ENCODE assay signal across 19 cellular contexts in genomic region chr3:55571216-55571813, GRCh38.
DNase-seq lines count a peak whose midpoint lies in the region; ATAC-seq and TF ChIP-seq lines count a peak whose summit lies in the region.
"Had no signal": no experiment of that assay in that cellular context is flagged by ENCODE, and none has a peak within 500 bp of the region (broad histone marks: within the 10 kb centered on the region; RNA-seq: fewer than 3 reads in every experiment).

No MANE protein-coding gene starts in this region.

- H3K27ac ChIP-seq in mesenchymal stem cell (ENCODE audit: low read length, poor library complexity, severe bottlenecking) (no peak overlapping the region), stomach smooth muscle (ENCODE audit: low read length) (peak overlapping the region; percentile 37), coronary artery (no peak overlapping the region)
- H3K27ac ChIP-seq: pancreas, SJCRH30, skin epidermis, testis had no signal

- H3K9ac ChIP-seq in mesenchymal stem cell (ENCODE audit: low read length) = no peak overlapping the region
- no peak overlapping the region for H3K9ac ChIP-seq in stomach smooth muscle (ENCODE audit: low read length in 2 of 2)

- H2BK120ac ChIP-seq in mesenchymal stem cell (ENCODE audit: low read depth, low read length) = peak overlapping the region; percentile 54

- H3K4me1 ChIP-seq in mesenchymal stem cell (ENCODE audit: control insufficient read depth, insufficient read depth, low read depth, low read length) (peaks cover 10% of the 10 kb centered on the region), stomach smooth muscle (ENCODE audit: control insufficient read depth, insufficient read depth, low read length) (peaks cover 17% of the 10 kb centered on the region)
- H3K4me1 ChIP-seq: pancreas, testis had no signal

- H4K8ac ChIP-seq in mesenchymal stem cell (ENCODE audit: low read length) = peak overlapping the region; percentile 36

- no peaks in the 10 kb centered on the region for H3K79me1 ChIP-seq in mesenchymal stem cell (replicated peaks; ENCODE audit: low read length, poor library complexity, severe bottlenecking)

- 53% methylated on average over 2 of the region's 3 CpGs for WGBS in mesenchymal stem cell

- no peak overlapping the region for H4K91ac ChIP-seq in mesenchymal stem cell (ENCODE audit: low read length)

- peak overlapping the region in 1 of 2 experiments; percentile 34 for H3K18ac ChIP-seq in mesenchymal stem cell (ENCODE audit: low read depth in 1 of 2, low read length in 2 of 2)

- TF ChIP-seq CTCF in coronary artery (IDR thresholded peaks at IDR 0.05) = no peak

- H3K4ac ChIP-seq in mesenchymal stem cell (ENCODE audit: low read depth in 1 of 2, low read length in 2 of 2) = peak overlapping the region in 1 of 2 experiments; percentile 0

- no peak overlapping the region for H3K23ac ChIP-seq in mesenchymal stem cell (ENCODE audit: low read length in 2 of 2)

- H3K14ac ChIP-seq in mesenchymal stem cell (ENCODE audit: low read length in 2 of 2) = no peak overlapping the region

- H3K36me3 ChIP-seq in mesenchymal stem cell (ENCODE audit: control insufficient read depth in 1 of 2, insufficient read depth in 2 of 2, low read depth in 1 of 2, low read length in 2 of 2) (no peaks in the 10 kb centered on the region), stomach smooth muscle (ENCODE audit: control insufficient read depth in 2 of 2, insufficient read depth in 2 of 2, low read length in 2 of 2) (no peaks in the 10 kb centered on the region)
- H3K36me3 ChIP-seq: HAP-1, pancreas, SJCRH30 had no signal

- H3K4me3 ChIP-seq in mesenchymal stem cell (ENCODE audit: insufficient read depth in 1 of 2, low read depth in 1 of 2, low read length in 2 of 2) (no peak overlapping the region), stomach smooth muscle (ENCODE audit: low read length in 2 of 2) (peak overlapping the region in 1 of 2 donors; percentile 49), coronary artery (no peak overlapping the region)
- H3K4me3 ChIP-seq: HAP-1, pancreas, SJCRH30, skin epidermis, testis had no signal

- H3K27me3 ChIP-seq in mesenchymal stem cell (ENCODE audit: control insufficient read depth in 1 of 2, insufficient read depth in 1 of 2, low read length in 2 of 2) (peaks cover 0 to 13% of the 10 kb centered on the region in 2 experiments), stomach smooth muscle (ENCODE audit: control insufficient read depth in 1 of 2, insufficient read depth in 2 of 2, low read length in 2 of 2) (no peaks in the 10 kb centered on the region)
- H3K27me3 ChIP-seq: pancreas, SJCRH30, testis had no signal

- H2BK15ac ChIP-seq in mesenchymal stem cell (ENCODE audit: low read depth, poor library complexity, severe bottlenecking) = peak overlapping the region; percentile 74

- H2AFZ ChIP-seq in mesenchymal stem cell (ENCODE audit: low read depth, low read length) = no peak overlapping the region

- H3K4me2 ChIP-seq in mesenchymal stem cell (ENCODE audit: low read length, poor library complexity, severe bottlenecking) = no peak overlapping the region

- DNase-seq in SW480 (ENCODE audit: low spot score) = peak; percentile 89
- no peak for DNase-seq in mesenchymal stem cell
- no peak for DNase-seq in coronary artery (ENCODE audit: low spot score)
- no peak for DNase-seq in T-helper 9 cell
- no peak for DNase-seq in NCI-H82 (lab: John Stamatoyannopoulos, UW)
- DNase-seq: MM.1S; NCI-H187; NCI-H510A treated with DMSO at 0.1 percent for 48 hours; stimulated activated CD4-positive, alpha-beta T cell treated with anti-CD3 and anti-CD28 coated beads, Interleukin-4, amount 100 ng/mL, for 4 hours; stimulated activated CD8-positive, alpha-beta memory T cell treated with anti-CD3 and anti-CD28 coated beads, Interleukin-4, amount 100 ng/mL, for 48 hours; T-helper 2 cell had no signal

- ATAC-seq in HG03442 (IDR thresholded peaks at IDR 0.05; ENCODE audit: unreplicated experiment) = peak; percentile 58
- ATAC-seq: activated CD4-positive, CD25-positive, alpha-beta regulatory T cell treated with anti-CD3 and anti-CD28 coated beads, Interleukin-2, amount 50 U/mL, for 24 hours had no signal

- no peak overlapping the region for H2BK5ac ChIP-seq in mesenchymal stem cell (ENCODE audit: low read depth, low read length, poor library complexity, severe bottlenecking)

- H3K9me3 ChIP-seq in mesenchymal stem cell (ENCODE audit: control insufficient read depth, low read length) (no peaks in the 10 kb centered on the region), stomach smooth muscle (ENCODE audit: control insufficient read depth in 2 of 2, low read length in 2 of 2) (no peaks in the 10 kb centered on the region)
- H3K9me3 ChIP-seq: HAP-1, pancreas, SJCRH30, testis had no signal

- peak overlapping the region; percentile 38 to 45 for H2BK12ac ChIP-seq in mesenchymal stem cell (ENCODE audit: low read length in 2 of 2)

- H2AK5ac ChIP-seq in mesenchymal stem cell (ENCODE audit: low read length, severe bottlenecking) = no peak overlapping the region
